Comparison of ENCODE assay signal across 11 cellular contexts in genomic region chr1:245999697-246000637, GRCh38.
DNase-seq lines count a peak whose midpoint lies in the region; ATAC-seq and TF ChIP-seq lines count a peak whose summit lies in the region.
"Had no signal": no experiment of that assay in that cellular context is flagged by ENCODE, and none has a peak within 500 bp of the region (broad histone marks: within the 10 kb centered on the region; RNA-seq: fewer than 3 reads in every experiment).

No MANE protein-coding gene starts in this region.

- no peaks in the 10 kb centered on the region for H3K9me3 Mint-ChIP-seq in stimulated activated memory B cell treated with anti-CD40 and anti-IgM and Interleukin-4, amounts not matched to agents 10 μg/mL and 1 μg/mL and 100 μg/mL, for 72 hours
- H3K9me3 Mint-ChIP-seq in osteocyte (ENCODE audit: unreplicated experiment), result peaks cover 3% of the 10 kb centered on the region

- H3K4me1 ChIP-seq in OCI-LY1 (ENCODE audit: insufficient read depth, low read length, severe bottlenecking), result peaks cover 10% of the 10 kb centered on the region

- no peaks in the 10 kb centered on the region for H3K27me3 Mint-ChIP-seq in stimulated activated memory B cell treated with anti-CD40 and anti-IgM and Interleukin-4, amounts not matched to agents 10 μg/mL and 1 μg/mL and 100 μg/mL, for 72 hours
- no peaks in the 10 kb centered on the region for H3K27me3 Mint-ChIP-seq in osteocyte (ENCODE audit: unreplicated experiment)
- H3K27me3 Mint-ChIP-seq: activated CD4-positive, alpha-beta T cell treated with anti-CD3 and anti-CD28 coated beads for 36 hours had no signal

- no peaks in the 10 kb centered on the region for H3K9me2 ChIP-seq in OCI-LY1 (ENCODE audit: low read depth, low read length)

- ATAC-seq in GM19351 (IDR thresholded peaks at IDR 0.05; ENCODE audit: unreplicated experiment), result peak; percentile 77
- ATAC-seq in HG03039 (IDR thresholded peaks at IDR 0.05; ENCODE audit: unreplicated experiment), result peak; percentile 63
- peak; percentile 87 for ATAC-seq in stimulated activated memory B cell treated with anti-CD40 and anti-IgM and Interleukin-4, amounts not matched to agents 10 μg/mL and 1 μg/mL and 100 μg/mL, for 72 hours
- ATAC-seq in HG02763 (IDR thresholded peaks at IDR 0.05; ENCODE audit: unreplicated experiment), result no peak
- ATAC-seq: activated CD4-positive, alpha-beta T cell treated with anti-CD3 and anti-CD28 coated beads for 36 hours had no signal

- peaks cover 18% of the 10 kb centered on the region for H3K4me1 Mint-ChIP-seq in stimulated activated memory B cell treated with anti-CD40 and anti-IgM and Interleukin-4, amounts not matched to agents 10 μg/mL and 1 μg/mL and 100 μg/mL, for 72 hours
- H3K4me1 Mint-ChIP-seq in osteocyte (ENCODE audit: unreplicated experiment), result peaks cover 53% of the 10 kb centered on the region
- H3K4me1 Mint-ChIP-seq: activated CD4-positive, alpha-beta T cell treated with anti-CD3 and anti-CD28 coated beads for 36 hours had no signal

- H3K27ac ChIP-seq in OCI-LY1 (ENCODE audit: low read depth, low read length, poor library complexity, severe bottlenecking), result peak overlapping the region; percentile 6

- no peaks in the 10 kb centered on the region for H3K27me3 ChIP-seq in OCI-LY1 (ENCODE audit: insufficient read depth, low read length)

- no peak overlapping the region for H2AFZ ChIP-seq in OCI-LY1 (ENCODE audit: low read length)

- peak overlapping the region; percentile 61 for H3K27ac Mint-ChIP-seq in stimulated activated memory B cell treated with anti-CD40 and anti-IgM and Interleukin-4, amounts not matched to agents 10 μg/mL and 1 μg/mL and 100 μg/mL, for 72 hours
- no peak overlapping the region for H3K27ac Mint-ChIP-seq in osteocyte (ENCODE audit: unreplicated experiment)
- H3K27ac Mint-ChIP-seq: activated CD4-positive, alpha-beta T cell treated with anti-CD3 and anti-CD28 coated beads for 36 hours had no signal

- TF ChIP-seq CTCF in OCI-LY1 (IDR thresholded peaks at IDR 0.05; ENCODE audit: low read length), result peak; percentile 22; the same call in 1 of the 2 replicates
- no peak for TF ChIP-seq CTCF in osteocyte (IDR thresholded peaks at IDR 0.05)

- H3K36me3 ChIP-seq in OCI-LY1 (ENCODE audit: insufficient read depth, low read length), result no peaks in the 10 kb centered on the region

- no peaks in the 10 kb centered on the region for H4K20me1 ChIP-seq in OCI-LY1 (ENCODE audit: insufficient read depth, low read length)

- H3K9ac ChIP-seq in OCI-LY1 (ENCODE audit: low read length), result no peak overlapping the region

- H3K79me2 ChIP-seq in OCI-LY1 (ENCODE audit: insufficient read depth, low read length), result no peaks in the 10 kb centered on the region

- H3K4me3 ChIP-seq in OCI-LY1 (ENCODE audit: low read depth, low read length, poor library complexity, severe bottlenecking), result no peak overlapping the region

- no peaks in the 10 kb centered on the region for H3K9me3 ChIP-seq in OCI-LY1 (ENCODE audit: low read length)

- H3K36me3 Mint-ChIP-seq in stimulated activated memory B cell treated with anti-CD40 and anti-IgM and Interleukin-4, amounts not matched to agents 10 μg/mL and 1 μg/mL and 100 μg/mL, for 72 hours, result peaks cover 6% of the 10 kb centered on the region
- peaks cover 4% of the 10 kb centered on the region for H3K36me3 Mint-ChIP-seq in osteocyte (ENCODE audit: unreplicated experiment)

- no peak overlapping the region for H3K4me3 Mint-ChIP-seq in stimulated activated memory B cell treated with anti-CD40 and anti-IgM and Interleukin-4, amounts not matched to agents 10 μg/mL and 1 μg/mL and 100 μg/mL, for 72 hours
- no peak overlapping the region for H3K4me3 Mint-ChIP-seq in osteocyte (ENCODE audit: unreplicated experiment)
- H3K4me3 Mint-ChIP-seq: activated CD4-positive, alpha-beta T cell treated with anti-CD3 and anti-CD28 coated beads for 36 hours had no signal

- DNase-seq in T1000 (lab: John Stamatoyannopoulos, UW) (no peak), osteocyte (ENCODE audit: extremely low spot score, unreplicated experiment) (no peak), NCI-H446 treated with DMSO at 0.1 percent for 48 hours (lab: John Stamatoyannopoulos, UW) (no peak)
- DNase-seq: activated CD4-positive, alpha-beta T cell treated with anti-CD3 and anti-CD28 coated beads for 36 hours; mesendoderm; substantia nigra had no signal

- H3F3A ChIP-seq in OCI-LY1 (ENCODE audit: insufficient read depth, low read length), result no peaks in the 10 kb centered on the region

- H3K4me2 ChIP-seq in OCI-LY1 (ENCODE audit: low read length), result no peak overlapping the region
